9 cellular contexts compared by ENCODE assay signal in genomic region chr13:44648392-44649117, GRCh38.
DNase-seq lines count a peak whose midpoint lies in the region; ATAC-seq and TF ChIP-seq lines count a peak whose summit lies in the region.
"Had no signal": no experiment of that assay in that cellular context is flagged by ENCODE, and none has a peak within 500 bp of the region (broad histone marks: within the 10 kb centered on the region; RNA-seq: fewer than 3 reads in every experiment).

No MANE protein-coding gene starts in this region.

- no peaks in the 10 kb centered on the region for H3K9me2 ChIP-seq in hepatocyte (replicated peaks; ENCODE audit: insufficient read depth)

- DNase-seq in AML-193 (lab: John Stamatoyannopoulos, UW) (peak; percentile 17 to 39), GM13977 (ENCODE audit: low spot score) (peak; percentile 47), Panc1 (ENCODE audit: low read depth, low spot score) (no peak), hepatocyte (ENCODE audit: low spot score) (peak; percentile 16), putamen (ENCODE audit: low spot score) (no peak), tibial nerve (ENCODE audit: low spot score in 2 of 2) (no peak), posterior cingulate gyrus (no peak)
- DNase-seq in activated CD4-positive, alpha-beta T cell treated with anti-CD3 and anti-CD28 coated beads for 4 hours: no peak

- no peak overlapping the region for H2AFZ ChIP-seq in hepatocyte

- intact Hi-C loops in Panc1 (cut with micrococcal nuclease; ENCODE audit: unreplicated experiment) (no loop called here), posterior cingulate gyrus (cut with DNase I) (no loop called here)

- CTCF ChIA-PET in Panc1 (lab: Charles Lee): interaction anchor here (0.7 kb wide), 1 partner anchor 169 kb away, joined by 4 read pairs; no protein-coding TSS in a partner anchor

- H3K4me1 ChIP-seq in Panc1 (ENCODE audit: control insufficient read depth, insufficient read depth, low read length) (no peaks in the 10 kb centered on the region), hepatocyte (ENCODE audit: insufficient read depth) (peaks cover 7% of the 10 kb centered on the region), tibial nerve (no peaks in the 10 kb centered on the region)

- ATAC-seq in Panc1: no peak

- TF ChIP-seq CTCF in GM13977 (IDR thresholded peaks at IDR 0.05; ENCODE audit: extremely low read depth, insufficient read depth, missing control alignments): peak; percentile 38
- peak; percentile 51 for TF ChIP-seq CTCF in Panc1 (IDR thresholded peaks at IDR 0.05)
- peak; percentile 37 for TF ChIP-seq CTCF in hepatocyte (IDR thresholded peaks at IDR 0.05; ENCODE audit: poor library complexity)
- TF ChIP-seq CTCF in tibial nerve (IDR thresholded peaks at IDR 0.05): peak in 1 of 5 experiments; percentile 11

- no peaks in the 10 kb centered on the region for H4K20me1 ChIP-seq in hepatocyte (ENCODE audit: insufficient read depth, poor library complexity, severe bottlenecking)

- 58% methylated on average over 2 of the region's 2 CpGs for WGBS in hepatocyte (ENCODE audit: low lambda C conversion rate, missing lambda C conversion rate)
- WGBS in tibial nerve, 2 donors: 49 to 58% methylated on average over 2 of the region's 2 CpGs

- H3K9me3 ChIP-seq in Panc1 (ENCODE audit: control insufficient read depth, insufficient read depth, low read depth, low read length) (no peaks in the 10 kb centered on the region), hepatocyte (ENCODE audit: low read depth) (no peaks in the 10 kb centered on the region), tibial nerve (no peaks in the 10 kb centered on the region)
- H3K9me3 ChIP-seq: SJSA1 had no signal

- in situ Hi-C loops in GM13977 (cut with MboI; ENCODE audit: low pct_unique_long_range_greater_than_20kb, low sequenced_read_pairs, unreplicated experiment) (no loop called here), Panc1 (cut with HindIII; ENCODE audit: low pct_unique_long_range_greater_than_20kb, low sequenced_read_pairs) (no loop called here)

- H3K27me3 ChIP-seq in Panc1 (ENCODE audit: control insufficient read depth, insufficient read depth, low read length) (no peaks in the 10 kb centered on the region), hepatocyte (no peaks in the 10 kb centered on the region), tibial nerve (no peaks in the 10 kb centered on the region)
- H3K27me3 ChIP-seq: SJSA1 had no signal

- no peak for TF ChIP-seq EP300 in tibial nerve (IDR thresholded peaks at IDR 0.05)

- H3K4me3 ChIP-seq in Panc1 (ENCODE audit: low read depth in 2 of 2, low read length in 2 of 2): no peak overlapping the region
- no peak overlapping the region for H3K4me3 ChIP-seq in hepatocyte
- no peak overlapping the region for H3K4me3 ChIP-seq in tibial nerve
- H3K4me3 ChIP-seq: SJSA1 had no signal

- no peak overlapping the region for H3K4me2 ChIP-seq in hepatocyte

- H3K27ac ChIP-seq in Panc1 (ENCODE audit: low read length) (no peak overlapping the region), hepatocyte (no peak overlapping the region), tibial nerve (no peak overlapping the region)
- H3K27ac ChIP-seq: SJSA1 had no signal

- no TSS peak for BruUV-seq in Panc1 (replicated peaks; lab: Mats Ljungman, UMichigan)

- H3K79me2 ChIP-seq in hepatocyte: no peaks in the 10 kb centered on the region

- no peaks in the 10 kb centered on the region for H3K36me3 ChIP-seq in Panc1 (ENCODE audit: control insufficient read depth, insufficient read depth, low read length)
- H3K36me3 ChIP-seq in hepatocyte (replicated peaks; ENCODE audit: insufficient read depth, low read depth): no peaks in the 10 kb centered on the region
- no peaks in the 10 kb centered on the region for H3K36me3 ChIP-seq in tibial nerve
- H3K36me3 ChIP-seq: SJSA1 had no signal

- no peak for TF ChIP-seq POLR2A in tibial nerve (IDR thresholded peaks at IDR 0.05)

- POLR2A ChIA-PET in Panc1 (lab: Charles Lee): no interaction called here

Comparison
In these comparisons a context has a peak if more than half of its experiments do, and no peak if none do; other contexts are left out.
1. DNase-seq: peak in AML-193 (2 of 2), GM13977 (single experiment) and hepatocyte (single experiment); none in Panc1 (single experiment), putamen (single experiment), tibial nerve (0 of 2), posterior cingulate gyrus (0 of 10) and activated CD4-positive, alpha-beta T cell treated with anti-CD3 and anti-CD28 coated beads for 4 hours (0 of 2).